23 cellular contexts compared by ENCODE assay signal in genomic region chr1:221089273-221089672, GRCh38.
DNase-seq lines count a peak whose midpoint lies in the region; ATAC-seq and TF ChIP-seq lines count a peak whose summit lies in the region.
"Had no signal": no experiment of that assay in that cellular context is flagged by ENCODE, and none has a peak within 500 bp of the region (broad histone marks: within the 10 kb centered on the region; RNA-seq: fewer than 3 reads in every experiment).

No MANE protein-coding gene starts in this region.

- peaks cover 4% of the 10 kb centered on the region for H3K27me3 Mint-ChIP-seq in T-helper 17 cell
- H3K27me3 Mint-ChIP-seq: memory B cell; stimulated activated naive CD8-positive, alpha-beta T cell treated with anti-CD3 and anti-CD28 coated beads, Interleukin-15, amount 100 ng/mL, for 72 hours had no signal

- intact Hi-C loops in left lung (cut with DNase I): no loop called here

- no peak for TF ChIP-seq CTCF in left lung (IDR thresholded peaks at IDR 0.05)

- H3K36me3 ChIP-seq in left lung: no peaks in the 10 kb centered on the region
- H3K36me3 ChIP-seq: colonic mucosa, upper lobe of right lung had no signal

- ATAC-seq in left lung (no peak), T-helper 17 cell (no peak)
- ATAC-seq: CD8-positive, alpha-beta T cell; stimulated activated naive CD8-positive, alpha-beta T cell treated with anti-CD3 and anti-CD28 coated beads, Interleukin-15, amount 100 ng/mL, for 72 hours; upper lobe of right lung had no signal

- no peak overlapping the region for H3K4me3 Mint-ChIP-seq in T-helper 17 cell
- H3K4me3 Mint-ChIP-seq: CD8-positive, alpha-beta T cell; immature natural killer cell; memory B cell; nephron; stimulated activated naive CD8-positive, alpha-beta T cell treated with anti-CD3 and anti-CD28 coated beads, Interleukin-15, amount 100 ng/mL, for 72 hours had no signal

- no peak overlapping the region for H3K27ac Mint-ChIP-seq in T-helper 17 cell
- H3K27ac Mint-ChIP-seq: CD8-positive, alpha-beta T cell; immature natural killer cell; memory B cell; nephron; stimulated activated naive CD8-positive, alpha-beta T cell treated with anti-CD3 and anti-CD28 coated beads, Interleukin-15, amount 100 ng/mL, for 72 hours had no signal

- DNase-seq in A172 (ENCODE audit: low spot score) (peak; percentile 70), HS-27A (ENCODE audit: low read depth) (peak; percentile 66), astrocyte of the hippocampus (ENCODE audit: low read depth, low spot score) (peak; percentile 18), hepatic stellate cell (ENCODE audit: low spot score) (peak; percentile 29), left lung (no peak), HPDE6-E6E7 (ENCODE audit: extremely low spot score) (no peak), DMS 273 treated with DMSO at 0.1 percent for 48 hours (lab: John Stamatoyannopoulos, UW) (no peak), T-helper 17 cell (no peak)
- DNase-seq: activated CD4-positive, alpha-beta T cell treated with anti-CD3 and anti-CD28 coated beads for 48 hours; activated gamma-delta T cell; CD8-positive, alpha-beta T cell; colonic mucosa; immature natural killer cell; NCI-H2081 treated with DMSO at 0.1 percent for 48 hours; NCI-H526; OCI-M1; stimulated activated naive CD8-positive, alpha-beta T cell treated with anti-CD3 and anti-CD28 coated beads, Interleukin-15, amount 100 ng/mL, for 72 hours; upper lobe of right lung had no signal

- no peak overlapping the region for H3K27ac ChIP-seq in left lung
- H3K27ac ChIP-seq: 22Rv1, colonic mucosa, epithelial cell of prostate, SK-N-MC, upper lobe of right lung had no signal

- H3K9me3 ChIP-seq in left lung: no peaks in the 10 kb centered on the region
- H3K9me3 ChIP-seq in T-helper 17 cell (ENCODE audit: control insufficient read depth, low read length, poor library complexity, severe bottlenecking): no peaks in the 10 kb centered on the region
- H3K9me3 ChIP-seq: colonic mucosa, upper lobe of right lung had no signal

- no peaks in the 10 kb centered on the region for H3K36me3 Mint-ChIP-seq in T-helper 17 cell (ENCODE audit: low read depth)
- H3K36me3 Mint-ChIP-seq: CD8-positive, alpha-beta T cell; immature natural killer cell had no signal

- no peaks in the 10 kb centered on the region for H3K27me3 ChIP-seq in left lung
- H3K27me3 ChIP-seq: colonic mucosa, upper lobe of right lung had no signal

- no peak overlapping the region for H3K4me3 ChIP-seq in left lung
- H3K4me3 ChIP-seq: colonic mucosa, SK-N-MC, upper lobe of right lung had no signal

- no peaks in the 10 kb centered on the region for H3K4me1 Mint-ChIP-seq in T-helper 17 cell
- H3K4me1 Mint-ChIP-seq: immature natural killer cell; nephron; stimulated activated naive CD8-positive, alpha-beta T cell treated with anti-CD3 and anti-CD28 coated beads, Interleukin-15, amount 100 ng/mL, for 72 hours had no signal

- peaks cover 4 to 15% of the 10 kb centered on the region in 2 donors for H3K4me1 ChIP-seq in left lung
- H3K4me1 ChIP-seq: colonic mucosa, upper lobe of right lung had no signal

Comparison
In these comparisons a context has a peak if more than half of its experiments do, and no peak if none do; other contexts are left out.
1. DNase-seq: peak in A172 (single experiment), HS-27A (single experiment), astrocyte of the hippocampus (single experiment) and hepatic stellate cell (single experiment); none in left lung (0 of 2), HPDE6-E6E7 (single experiment), DMS 273 treated with DMSO at 0.1 percent for 48 hours (single experiment) and T-helper 17 cell (0 of 3).